In the genomic region with DNA sequence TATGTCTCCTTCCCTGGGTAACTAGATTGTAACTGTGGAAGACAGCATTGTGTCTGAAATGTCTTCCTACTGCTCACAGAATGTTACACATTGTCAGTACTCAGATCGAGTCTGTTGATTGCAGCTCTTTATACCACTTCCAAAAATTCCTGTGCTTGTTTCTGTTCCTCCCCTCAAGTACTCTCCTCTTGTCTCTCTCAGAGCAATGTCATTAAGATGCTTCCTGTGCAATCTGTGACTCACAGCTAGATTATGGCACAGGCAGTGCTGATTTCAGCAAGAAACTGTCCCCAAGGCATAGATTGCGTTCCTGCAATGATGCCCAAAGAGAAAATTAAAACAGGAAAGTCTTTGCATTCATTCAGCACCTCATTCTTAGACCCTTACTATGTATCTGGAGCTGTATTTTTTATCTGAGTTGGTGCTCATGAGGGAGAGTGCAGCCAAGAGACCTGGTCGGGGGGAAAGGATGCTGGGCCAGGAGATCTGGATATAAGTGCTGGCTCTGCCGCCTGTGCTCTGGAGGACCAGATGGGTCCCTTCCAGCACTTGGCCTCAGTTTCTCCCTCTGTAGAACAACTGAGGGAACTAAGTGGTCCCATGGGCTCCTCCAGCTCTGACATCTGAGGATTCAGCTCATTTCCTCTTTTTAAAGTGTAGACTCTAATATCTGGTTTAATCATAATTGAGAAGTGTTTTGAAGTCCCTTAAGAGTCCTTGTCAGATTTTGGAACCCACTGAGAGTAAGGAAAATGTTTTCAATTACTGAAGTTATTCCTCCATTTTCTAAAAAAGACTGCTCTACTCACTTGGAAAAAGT, we compare ENCODE assay signal across 1 cellular context.
TF ChIP-seq lines count a peak whose summit lies in the region.

No MANE protein-coding gene starts in this region.

TF ChIP-seq in H1, 55 proteins besides CTCF, POLR2A, EP300 and RAD21 (continued from another document):
- no peak for TF ChIP-seq NANOG (IDR thresholded peaks at IDR 0.05; ENCODE audit: insufficient read depth, low read depth, low read length, poor library complexity, severe bottlenecking)
- TF ChIP-seq JUN (IDR thresholded peaks at IDR 0.05; ENCODE audit: low read depth, low read length): no peak
- no peak for TF ChIP-seq RXRA (IDR thresholded peaks at IDR 0.05; ENCODE audit: insufficient read depth, low read depth, low read length)
- TF ChIP-seq BCL11A (IDR thresholded peaks at IDR 0.05; ENCODE audit: low read depth in 2 of 2, low read length in 2 of 2): no peak
- no peak for TF ChIP-seq TEAD4 (IDR thresholded peaks at IDR 0.05; ENCODE audit: low read depth, low read length)
- TF ChIP-seq, protein P1, sequence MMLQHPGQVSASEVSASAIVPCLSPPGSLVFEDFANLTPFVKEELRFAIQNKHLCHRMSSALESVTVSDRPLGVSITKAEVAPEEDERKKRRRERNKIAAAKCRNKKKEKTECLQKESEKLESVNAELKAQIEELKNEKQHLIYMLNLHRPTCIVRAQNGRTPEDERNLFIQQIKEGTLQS (IDR thresholded peaks at IDR 0.05; ENCODE audit: insufficient read depth, low read depth, low read length): no peak
- TF ChIP-seq RBBP5 (IDR thresholded peaks at IDR 0.05; ENCODE audit: borderline replicate concordance, low read depth, low read length): no peak
- TF ChIP-seq CHD1 (IDR thresholded peaks at IDR 0.05; ENCODE audit: low read depth, low read length): no peak
- no peak for TF ChIP-seq TBP (IDR thresholded peaks at IDR 0.05; ENCODE audit: low read depth, low read length)
- TF ChIP-seq TAF7 (optimal IDR thresholded peaks at IDR 0.05; ENCODE audit: borderline replicate concordance, low read depth, low read length): no peak
- TF ChIP-seq PHF8 (conservative IDR thresholded peaks at IDR 0.05; ENCODE audit: low read depth, low read length): no peak
- no peak for TF ChIP-seq SIRT6 (IDR thresholded peaks at IDR 0.05; ENCODE audit: low read length)
- TF ChIP-seq SP1 (IDR thresholded peaks at IDR 0.05; ENCODE audit: low read depth, low read length): no peak
